ENCODE assay signal across 1 cellular context in the genomic region with DNA sequence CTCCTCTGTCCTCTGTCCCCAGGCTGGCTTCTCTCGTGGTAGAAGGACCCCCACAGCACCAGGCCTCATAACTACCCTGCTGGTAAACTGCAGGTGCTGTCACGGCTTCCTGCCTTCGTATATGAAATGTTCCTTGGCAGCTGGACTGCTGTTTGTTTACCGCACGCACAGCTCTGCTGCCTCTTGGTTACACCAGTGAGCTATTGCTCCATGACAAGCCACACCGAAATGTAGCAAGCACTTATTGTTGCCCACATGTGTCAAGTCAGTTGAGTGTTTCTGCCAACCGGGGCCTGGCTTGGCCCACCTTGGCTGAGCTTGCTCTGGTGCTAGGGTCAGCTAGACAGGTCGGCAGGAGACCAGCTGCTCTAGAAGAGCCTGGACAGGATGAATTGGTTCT.
TF ChIP-seq lines count a peak whose summit lies in the region.

No MANE protein-coding gene starts in this region.

TF ChIP-seq in H1, 55 proteins besides CTCF, POLR2A, EP300 and RAD21:
- TF ChIP-seq BRCA1 (IDR thresholded peaks at IDR 0.05; ENCODE audit: low read depth, low read length) (no peak), TAF1 (IDR thresholded peaks at IDR 0.05; ENCODE audit: low read depth, low read length) (no peak), KDM1A (IDR thresholded peaks at IDR 0.05; ENCODE audit: borderline replicate concordance, low read length) (no peak), GTF2F1 (IDR thresholded peaks at IDR 0.05; ENCODE audit: borderline replicate concordance, low read depth, low read length) (no peak), CHD1 (IDR thresholded peaks at IDR 0.05; ENCODE audit: low read depth, low read length) (no peak), KDM5A (IDR thresholded peaks at IDR 0.05; ENCODE audit: low read length) (no peak), USF2 (IDR thresholded peaks at IDR 0.05; ENCODE audit: low read length) (no peak), TEAD4 (IDR thresholded peaks at IDR 0.05; ENCODE audit: low read depth, low read length) (no peak), CHD2 (IDR thresholded peaks at IDR 0.05; ENCODE audit: low read length) (no peak), EGR1 (IDR thresholded peaks at IDR 0.05; ENCODE audit: borderline replicate concordance, low read depth, low read length) (no peak), GABPA (IDR thresholded peaks at IDR 0.05; ENCODE audit: borderline replicate concordance, insufficient read depth, low read length) (no peak), CEBPB (IDR thresholded peaks at IDR 0.05; ENCODE audit: low read depth, low read length) (no peak), NRF1 (IDR thresholded peaks at IDR 0.05; ENCODE audit: low read depth, low read length) (no peak), SP2 (IDR thresholded peaks at IDR 0.05; ENCODE audit: low read length) (no peak), CHD7 (IDR thresholded peaks at IDR 0.05; ENCODE audit: insufficient replicate concordance, low read length) (no peak), MAX (IDR thresholded peaks at IDR 0.05) (no peak), SIX5 (IDR thresholded peaks at IDR 0.05; ENCODE audit: low read depth, low read length) (no peak), NANOG (IDR thresholded peaks at IDR 0.05; ENCODE audit: insufficient read depth, low read depth, low read length, poor library complexity, severe bottlenecking) (no peak), SIN3A (conservative IDR thresholded peaks at IDR 0.05 in 1 of 2, IDR thresholded peaks at IDR 0.05 in 1 of 2; ENCODE audit: low read depth in 1 of 2, low read length in 2 of 2) (no peak), TAF7 (optimal IDR thresholded peaks at IDR 0.05; ENCODE audit: borderline replicate concordance, low read depth, low read length) (no peak)
